8 cellular contexts compared by ENCODE assay signal in genomic region chr22:50583294-50583865, GRCh38. TPM values are rescaled to one million over a fixed set of nuclear protein-coding genes. Genes with fewer than 3 reads are reported as not detected.
DNase-seq lines count a peak whose midpoint lies in the region; ATAC-seq lines count a peak whose summit lies in the region.

No MANE protein-coding gene starts in this region.

- peaks cover 12% of the 10 kb centered on the region for H3K4me1 Mint-ChIP-seq in T-helper 17 cell

- H3K27me3 ChIP-seq in rectal smooth muscle tissue (ENCODE audit: control insufficient read depth, insufficient read depth, low read length): no peaks in the 10 kb centered on the region

- peak overlapping the region; percentile 60 for H3K9ac ChIP-seq in rectal smooth muscle tissue (ENCODE audit: low read length)

- intact Hi-C loops in Right ventricle myocardium superior (cut with DNase I): loop anchor here (5.0 kb wide), 1 partner anchor 49 kb away; no protein-coding TSS in a partner anchor

- no peaks in the 10 kb centered on the region for H3K36me3 ChIP-seq in rectal smooth muscle tissue (ENCODE audit: control insufficient read depth, insufficient read depth, low read length)

- H3K4me1 ChIP-seq in rectal smooth muscle tissue (ENCODE audit: control insufficient read depth, insufficient read depth, low read length): peaks cover 11% of the 10 kb centered on the region

- H3K27me3 Mint-ChIP-seq in T-helper 17 cell: no peaks in the 10 kb centered on the region

- H3K4me3 ChIP-seq in rectal smooth muscle tissue (ENCODE audit: low read length): peak overlapping the region; percentile 88

- DNase-seq in T-helper 17 cell (no peak), Right ventricle myocardium superior (peak; percentile 28), DMS 273 (lab: John Stamatoyannopoulos, UW; ENCODE audit: unreplicated experiment) (no peak), glomerular visceral epithelial cell (ENCODE audit: extremely low spot score) (no peak), NCI-H345 (lab: John Stamatoyannopoulos, UW) (no peak)

- peak; percentile 27 for ATAC-seq in GM18861 (IDR thresholded peaks at IDR 0.05; ENCODE audit: unreplicated experiment)
- peak; percentile 32 for ATAC-seq in HG02642 (IDR thresholded peaks at IDR 0.05; ENCODE audit: poor library complexity, unreplicated experiment)
- peak; percentile 12 for ATAC-seq in T-helper 17 cell
- ATAC-seq in Right ventricle myocardium superior (ENCODE audit: poor library complexity): peak; percentile 28

- no peaks in the 10 kb centered on the region for H3K9me3 ChIP-seq in T-helper 17 cell (ENCODE audit: control insufficient read depth, low read length, poor library complexity, severe bottlenecking)

- no peaks in the 10 kb centered on the region for H3K36me3 Mint-ChIP-seq in T-helper 17 cell (ENCODE audit: low read depth)

- peak overlapping the region; percentile 75 for H3K27ac Mint-ChIP-seq in T-helper 17 cell

- peak overlapping the region; percentile 95 for H3K4me3 Mint-ChIP-seq in T-helper 17 cell

- peak overlapping the region; percentile 42 for H3K27ac ChIP-seq in rectal smooth muscle tissue (ENCODE audit: low read depth, low read length)

RNA-seq across cellular contexts. Expression of gene CHKB, which starts 0.7 kb away (rescaled TPM):
- total RNA-seq in T-helper 17 cell (100 to 1,000 TPM; 133 to 181 TPM), Right ventricle myocardium superior (36.0 TPM)

RNA-seq across cellular contexts. Expression of gene CPT1B, which starts 5.2 kb away (rescaled TPM):
- total RNA-seq in T-helper 17 cell (10 to 100 TPM; 40.0 to 59.5 TPM), Right ventricle myocardium superior (402 TPM)

RNA-seq across cellular contexts. Expression of gene MAPK8IP2, which starts 17.2 kb away (rescaled TPM):
- total RNA-seq in T-helper 17 cell: under 1 TPM; 0.08 to 0.17 TPM
- 0.62 TPM for total RNA-seq in Right ventricle myocardium superior

RNA-seq across cellular contexts. Expression of gene SYCE3, which starts 20.7 kb away (rescaled TPM):
- not detected for total RNA-seq in T-helper 17 cell
- total RNA-seq in Right ventricle myocardium superior: not detected

RNA-seq across cellular contexts. Expression of gene KLHDC7B, which starts 37.7 kb away (rescaled TPM):
- 1 to 10 TPM; 3.8 to 5.1 TPM for total RNA-seq in T-helper 17 cell
- total RNA-seq in Right ventricle myocardium superior: not detected
